Comparison of ENCODE assay signal across 8 cellular contexts in the genomic region with DNA sequence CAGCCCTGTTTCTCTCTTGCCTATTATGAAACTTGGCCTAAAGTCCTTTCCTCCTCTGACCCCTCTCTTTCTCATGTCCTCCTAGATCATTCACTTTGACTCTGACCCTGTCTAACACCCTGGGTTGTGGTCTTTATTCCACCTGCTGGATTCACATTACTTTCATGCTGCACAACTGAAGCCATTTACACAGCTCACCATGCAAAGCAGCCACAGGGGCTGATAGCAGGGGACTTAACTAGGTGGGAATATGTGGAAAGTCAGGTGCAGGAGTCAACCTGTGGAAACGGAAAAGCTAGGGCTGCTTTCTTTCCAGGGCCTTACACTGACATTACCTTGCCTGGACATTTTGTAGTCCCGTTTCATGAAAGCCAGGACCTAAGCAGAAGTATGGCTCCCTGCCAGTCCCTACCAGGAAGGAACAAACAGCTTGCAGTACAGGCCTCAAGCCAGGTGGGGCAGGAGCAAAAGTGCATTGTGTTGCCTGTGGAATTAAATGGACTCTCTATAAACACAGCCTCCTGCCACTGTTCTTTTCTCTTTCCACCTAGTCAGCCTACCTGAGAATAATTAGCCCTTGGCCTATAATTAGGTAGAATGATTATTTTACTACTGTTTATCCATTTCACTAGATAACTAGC. TPM values are rescaled to one million over a fixed set of nuclear protein-coding genes. Genes with fewer than 3 reads are reported as not detected.
DNase-seq lines count a peak whose midpoint lies in the region; ATAC-seq and TF ChIP-seq lines count a peak whose summit lies in the region.

No MANE protein-coding gene starts in this region.

- in situ Hi-C loops in GM23248 (cut with MboI), result no loop called here

- no peak overlapping the region for H2AFZ ChIP-seq in GM23248

- intact Hi-C loops in body of pancreas (cut with DNase I), result no loop called here
- intact Hi-C loops in left colon (cut with DNase I, micrococcal nuclease), result no loop called here

- H3K27me3 Mint-ChIP-seq in type B pancreatic cell, result peaks cover 3% of the 10 kb centered on the region

- H3K27ac ChIP-seq in GM23248 (no peak overlapping the region), body of pancreas (peak overlapping the region in 3 of 4 donors; percentile 48 to 76 (median 65))

- H3K4me3 ChIP-seq in GM23248 (no peak overlapping the region), body of pancreas (no peak overlapping the region)

- no peaks in the 10 kb centered on the region for H3K36me3 Mint-ChIP-seq in type B pancreatic cell

- H3K9me2 ChIP-seq in GM23248 (ENCODE audit: insufficient read depth), result no peaks in the 10 kb centered on the region

- H3K36me3 ChIP-seq in GM23248 (ENCODE audit: low read depth), result no peaks in the 10 kb centered on the region
- H3K36me3 ChIP-seq in body of pancreas (replicated peaks in 1 of 2; ENCODE audit: insufficient read depth in 1 of 2, low read depth in 2 of 2), result no peaks in the 10 kb centered on the region

- DNase-seq in CD1c-positive myeloid dendritic cell (ENCODE audit: extremely low spot score), result peak; percentile 44
- peak; percentile 51 for DNase-seq in GM23248
- peak; percentile 84 for DNase-seq in NCI-H2171 treated with DMSO at 0.1 percent for 48 hours (lab: John Stamatoyannopoulos, UW)
- DNase-seq in body of pancreas, result peak; percentile 88 to 95 (median 94)
- DNase-seq in left colon, result peak; percentile 84 to 87
- no peak for DNase-seq in type B pancreatic cell (ENCODE audit: extremely low spot score, unreplicated experiment)
- DNase-seq in epidermal melanocyte (ENCODE audit: insufficient read length, low spot score), result no peak

- peak; percentile 35 to 69 (median 64) for TF ChIP-seq CTCF in body of pancreas (IDR thresholded peaks at IDR 0.05)
- peak; percentile 50 for TF ChIP-seq CTCF in type B pancreatic cell (conservative IDR thresholded peaks at IDR 0.05)

- TF ChIP-seq POLR2A in body of pancreas (IDR thresholded peaks at IDR 0.05), result no peak

- WGBS in GM23248 (ENCODE audit: low coverage in 1 of 2, low lambda C conversion rate in 2 of 2, missing lambda C conversion rate in 2 of 2), 2 experiments, result 64 to 65% methylated on average over 2 of the region's 2 CpGs
- WGBS in body of pancreas, 2 donors, result 3 to 4% methylated on average over 2 of the region's 2 CpGs

- no peaks in the 10 kb centered on the region for H3K9me3 Mint-ChIP-seq in type B pancreatic cell

- no peak overlapping the region for H3K9ac ChIP-seq in GM23248

- peaks cover 16% of the 10 kb centered on the region for H3K4me1 ChIP-seq in GM23248 (ENCODE audit: insufficient read depth)
- peaks cover 30% of the 10 kb centered on the region for H3K4me1 ChIP-seq in body of pancreas

- H3K4me3 Mint-ChIP-seq in type B pancreatic cell, result no peak overlapping the region

- peak; percentile 95 for ATAC-seq in body of pancreas
- ATAC-seq in left colon, result peak; percentile 95
- no peak for ATAC-seq in GM19455 (IDR thresholded peaks at IDR 0.05; ENCODE audit: unreplicated experiment)

- H3F3A ChIP-seq in GM23248 (ENCODE audit: insufficient read depth), result peaks cover 7% of the 10 kb centered on the region; the same call in 1 of the 2 replicates

- H3K27ac Mint-ChIP-seq in type B pancreatic cell, result no peak overlapping the region

- H3K4me2 ChIP-seq in GM23248 (ENCODE audit: unreplicated experiment), result no peak overlapping the region

- H3K4me1 Mint-ChIP-seq in type B pancreatic cell (ENCODE audit: unreplicated experiment), result peaks cover 6% of the 10 kb centered on the region

- H4K20me1 ChIP-seq in GM23248 (ENCODE audit: insufficient read depth), result no peaks in the 10 kb centered on the region

- no peaks in the 10 kb centered on the region for H3K9me3 ChIP-seq in GM23248 (ENCODE audit: low read depth)
- H3K9me3 ChIP-seq in body of pancreas, result no peaks in the 10 kb centered on the region

- H3K79me2 ChIP-seq in GM23248 (ENCODE audit: insufficient read depth), result 0 out of 2 replicates have a peak, but pooled peaks cover 5% of the 10 kb centered on the region

- H3K27me3 ChIP-seq in GM23248 (replicated peaks; ENCODE audit: insufficient read depth) (no peaks in the 10 kb centered on the region), body of pancreas (no peaks in the 10 kb centered on the region)

RNA-seq across cellular contexts. Expression of a gene that starts 11.8 kb away (rescaled TPM):
- total RNA-seq in GM23248 (2014; rRNA removed; shearing (Covaris generic)), result 5.4 and 7.9 TPM in 2 replicates
- polyA plus RNA-seq in GM23248 (2016; fragmentation: Nextera tagmentation; extraction: Ambion mirVana), result 21.6 and 23.0 TPM in 2 replicates
- total RNA-seq in body of pancreas, result 10 to 100 TPM in 1 of 2 donors, 1 to 10 TPM in 1; 9.3 to 15.8 TPM
- 10 to 100 TPM; 27.9 to 31.4 TPM for total RNA-seq in left colon
- 13.5 and 14.4 TPM in 2 replicates for total RNA-seq in type B pancreatic cell (ENCODE audit: low replicate concordance)

RNA-seq across cellular contexts. Expression of a gene that starts 50.5 kb away (rescaled TPM):
- total RNA-seq in GM23248 (2014; rRNA removed; shearing (Covaris generic)), result 74.9 and 90.4 TPM in 2 replicates
- 70.9 and 75.7 TPM in 2 replicates for polyA plus RNA-seq in GM23248 (2016; fragmentation: Nextera tagmentation; extraction: Ambion mirVana)
- total RNA-seq in body of pancreas, result 100 to 1,000 TPM in 1 of 2 donors, 10 to 100 TPM in 1; 59.9 to 119 TPM
- total RNA-seq in left colon, result 10 to 100 TPM; 70.2 to 89.7 TPM
- 83.9 and 96.1 TPM in 2 replicates for total RNA-seq in type B pancreatic cell (ENCODE audit: low replicate concordance)

Comparison
In these comparisons a context has a peak if more than half of its experiments do, and no peak if none do; other contexts are left out.
1. DNase-seq: peak in CD1c-positive myeloid dendritic cell (single experiment), GM23248 (single experiment), NCI-H2171 treated with DMSO at 0.1 percent for 48 hours (single experiment), body of pancreas (4 of 4) and left colon (2 of 2); none in type B pancreatic cell (single experiment) and epidermal melanocyte (single experiment).